ENCODE assay signal across 10 cellular contexts in the genomic region with DNA sequence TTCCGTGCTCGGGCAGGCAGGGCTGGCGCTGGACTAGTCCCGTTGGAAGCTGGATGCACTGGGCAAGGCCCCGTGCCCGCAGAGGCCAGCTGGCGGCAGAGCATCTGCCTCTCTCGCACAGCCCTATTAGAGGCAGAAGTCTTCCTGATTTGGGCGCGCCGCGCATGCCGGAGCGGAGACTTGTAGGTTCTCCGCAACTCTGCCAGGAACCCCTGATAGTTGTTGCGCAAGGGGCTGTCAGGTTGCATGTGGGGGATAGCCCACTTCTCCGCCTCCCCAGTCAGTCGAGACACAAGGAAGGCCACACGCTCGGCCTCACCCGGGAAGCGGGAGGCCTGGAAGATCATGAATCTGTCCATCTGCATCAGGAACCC. TPM values are rescaled to one million over a fixed set of nuclear protein-coding genes. Genes with fewer than 3 reads are reported as not detected.
A peak's percentile ranks its signal among the peaks of the same experiment; 100 is the strongest.
DNase-seq lines count a peak whose midpoint lies in the region; ATAC-seq and TF ChIP-seq lines count a peak whose summit lies in the region.
"Had no signal": no experiment of that assay in that cellular context is flagged by ENCODE, and none has a peak within 500 bp of the region (broad histone marks: within the 10 kb centered on the region; RNA-seq: fewer than 3 reads in every experiment).

No MANE protein-coding gene starts in this region.

- H3K9me3 Mint-ChIP-seq in HFFc6, result peaks cover 5% of the 10 kb centered on the region
- H3K9me3 Mint-ChIP-seq in naive thymus-derived CD8-positive, alpha-beta T cell, result peaks cover 0 to 22% (median 0%) of the 10 kb centered on the region in 9 donors

- H3K36me3 Mint-ChIP-seq in HFFc6 (ENCODE audit: low read depth), result peaks cover 31% of the 10 kb centered on the region
- H3K36me3 Mint-ChIP-seq in naive thymus-derived CD8-positive, alpha-beta T cell, result peaks cover 0 to 7% (median 0%) of the 10 kb centered on the region in 3 donors

- TF ChIP-seq CTCF in AG09309 (IDR thresholded peaks at IDR 0.05; ENCODE audit: control insufficient read depth, insufficient read depth, low read depth, low read length, missing control alignments) (no peak), HFFc6 (IDR thresholded peaks at IDR 0.05) (no peak), breast epithelium (IDR thresholded peaks at IDR 0.05) (no peak), spleen (IDR thresholded peaks at IDR 0.05 in 8 of 11, conservative IDR thresholded peaks at IDR 0.05 in 3 of 11) (no peak)

- H3K27me3 Mint-ChIP-seq in HFFc6 (ENCODE audit: insufficient read depth), result no peaks in the 10 kb centered on the region
- no peaks in the 10 kb centered on the region for H3K27me3 Mint-ChIP-seq in naive thymus-derived CD8-positive, alpha-beta T cell

- WGBS in spleen, 5 donors, result 96 to 98% (median 97%) methylated on average over 15 to 22 of the region's 22 CpGs

- H3K36me3 ChIP-seq in breast epithelium (no peaks in the 10 kb centered on the region), spleen (peaks cover 0 to 18% (median 0%) of the 10 kb centered on the region in 6 donors)

- DNase-seq in AG09309 (ENCODE audit: low read depth) (no peak), HFFc6 (no peak), breast epithelium (ENCODE audit: low spot score in 2 of 2) (no peak), posterior cingulate gyrus (no peak), spleen (no peak), NK-92 (lab: John Stamatoyannopoulos, UW; ENCODE audit: unreplicated experiment) (no peak)
- peak in 1 of 10 donors; percentile 5 for DNase-seq in naive thymus-derived CD8-positive, alpha-beta T cell
- DNase-seq: GF-D8, NCI-H524 treated with DMSO at 0.1 percent for 48 hours had no signal

- peak overlapping the region; percentile 85 for H3K4me3 Mint-ChIP-seq in HFFc6
- peak overlapping the region; percentile 53 to 83 (median 78) for H3K4me3 Mint-ChIP-seq in naive thymus-derived CD8-positive, alpha-beta T cell

- H3K27ac ChIP-seq in breast epithelium (peak overlapping the region; percentile 86 to 93), spleen (no peak overlapping the region)

- POLR2A ChIA-PET in naive thymus-derived CD8-positive, alpha-beta T cell (lab: Charles Lee), result interaction anchor here (1.3 kb wide), 1 partner anchor 35 kb away, joined by 4 read pairs; no protein-coding TSS in a partner anchor

- H3K4me3 ChIP-seq in AG09309 (ENCODE audit: control insufficient read depth, low read depth, low read length) (peak overlapping the region; percentile 75; the same call in 1 of the 2 replicates), breast epithelium (peak overlapping the region in 2 of 3 donors; percentile 78 to 99), spleen (peak overlapping the region in 4 of 8 donors; percentile 74 to 84 (median 80))

- H3K4me1 Mint-ChIP-seq in HFFc6 (ENCODE audit: low read depth), result peaks cover 11% of the 10 kb centered on the region; the same call in 1 of the 2 replicates
- H3K4me1 Mint-ChIP-seq in naive thymus-derived CD8-positive, alpha-beta T cell, result peaks cover 29 to 61% (median 56%) of the 10 kb centered on the region in 4 donors

- H3K27ac Mint-ChIP-seq in HFFc6, result peak overlapping the region; percentile 18; the same call in 1 of the 2 replicates
- H3K27ac Mint-ChIP-seq in naive thymus-derived CD8-positive, alpha-beta T cell, result peak overlapping the region in 9 of 10 donors; percentile 85 to 99 (median 92)

- intact Hi-C loops in breast epithelium (cut with DNase I; ENCODE audit: low total_unique reads), result no loop called here
- intact Hi-C loops in posterior cingulate gyrus (cut with DNase I), result no loop called here
- intact Hi-C loops in spleen (cut with DNase I; ENCODE audit: low total_unique reads), result no loop called here

- H3K9me3 ChIP-seq in breast epithelium (no peaks in the 10 kb centered on the region), spleen (peaks cover 0 to 13% (median 3%) of the 10 kb centered on the region in 8 donors)

- ATAC-seq in naive thymus-derived CD8-positive, alpha-beta T cell, result no peak
- ATAC-seq in GM19397 (IDR thresholded peaks at IDR 0.05; ENCODE audit: unreplicated experiment), result no peak

- H3K27me3 ChIP-seq in breast epithelium (no peaks in the 10 kb centered on the region), spleen (replicated peaks in 1 of 7) (peaks cover 0 to 7% (median 0%) of the 10 kb centered on the region in 7 donors)

- TF ChIP-seq POLR2A in breast epithelium (IDR thresholded peaks at IDR 0.05), result no peak
- TF ChIP-seq POLR2A in spleen (IDR thresholded peaks at IDR 0.05), result no peak

- no peaks in the 10 kb centered on the region for H3K4me1 ChIP-seq in breast epithelium
- H3K4me1 ChIP-seq in spleen, result peaks cover 0 to 48% (median 22%) of the 10 kb centered on the region in 6 donors

RNA-seq across cellular contexts. Expression of gene RTL6, which starts 1.2 kb away (rescaled TPM):
- total RNA-seq in HFFc6 (2021; fragmentation: NEBNext Ultra II Directional; extraction: Animal tissue kit (Norgen Biotek cat#: 25700)), result 10 to 100 TPM; 15.3 to 22.3 (median 16.9) TPM
- 10 to 100 TPM; 19.7 to 21.5 (median 20.8) TPM for total RNA-seq in breast epithelium
- 10 to 100 TPM; 15.7 to 16.7 TPM for total RNA-seq in naive thymus-derived CD8-positive, alpha-beta T cell
- 1 to 10 TPM; 3.9 to 8.7 (median 7.2) TPM for polyA plus RNA-seq in naive thymus-derived CD8-positive, alpha-beta T cell
- total RNA-seq in spleen, result 10 to 100 TPM; 12.9 to 20.5 (median 15.7) TPM
- polyA plus RNA-seq in spleen, result 1 to 10 TPM; 1.9 to 5.8 (median 2.4) TPM

Comparison
In these comparisons a context has a peak if more than half of its experiments do, and no peak if none do; other contexts are left out.
1. H3K27ac ChIP-seq: peak in breast epithelium (2 of 2); none in spleen (0 of 8).